In the genomic region with DNA sequence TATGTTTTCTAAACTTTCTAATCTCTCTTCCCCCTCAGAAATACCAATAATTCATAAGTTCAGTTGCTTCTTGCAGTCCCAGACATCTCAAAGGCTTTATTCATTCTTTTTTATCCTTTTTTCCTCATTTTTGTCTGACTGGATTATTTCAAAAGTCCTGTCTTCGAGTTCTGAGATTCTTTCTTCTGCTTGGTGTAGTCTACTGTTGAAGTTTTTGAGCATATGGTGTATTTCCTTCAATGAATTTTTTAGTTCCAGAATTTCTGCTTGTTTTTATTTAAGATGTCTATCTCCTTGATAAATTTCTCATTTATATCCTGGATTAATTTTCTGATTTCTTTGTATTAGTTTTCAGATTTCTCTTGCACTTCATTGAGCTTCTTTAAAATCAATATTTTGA, we compare ENCODE assay signal across 21 cellular contexts. TPM values are rescaled to one million over a fixed set of nuclear protein-coding genes. Genes with fewer than 3 reads are reported as not detected.
DNase-seq lines count a peak whose midpoint lies in the region; ATAC-seq and TF ChIP-seq lines count a peak whose summit lies in the region.
"Had no signal": no experiment of that assay in that cellular context is flagged by ENCODE, and none has a peak within 500 bp of the region (broad histone marks: within the 10 kb centered on the region; RNA-seq: fewer than 3 reads in every experiment).

No MANE protein-coding gene starts in this region.

- H3K36me3 Mint-ChIP-seq in activated T-cell treated with anti-CD3 and anti-CD28 coated beads, Interleukin-2, amount 50 U/mL, for 72 hours (ENCODE audit: insufficient read depth in 2 of 2), result peaks cover 42 to 76% of the 10 kb centered on the region in 2 donors
- H3K36me3 Mint-ChIP-seq in memory B cell (peaks cover 48% of the 10 kb centered on the region), chondrocyte (ENCODE audit: low read depth) (peaks cover 23% of the 10 kb centered on the region)

- intact Hi-C loops in OCI-LY7 (cut with micrococcal nuclease; ENCODE audit: unreplicated experiment), result no loop called here
- intact Hi-C loops in head of caudate nucleus (cut with DNase I), result no loop called here

- no peak overlapping the region for H2AFZ ChIP-seq in OCI-LY7 (ENCODE audit: low read length)
- H2AFZ ChIP-seq: GM23248 had no signal

- no peak for DNase-seq in activated T-cell treated with anti-CD3 and anti-CD28 coated beads, Interleukin-2, amount 50 U/mL, for 72 hours
- no peak for DNase-seq in activated T-cell treated with anti-CD3 and anti-CD28 coated beads, Interleukin-2, amount 50 U/mL, for 1 hour
- peak; percentile 22 for DNase-seq in OCI-LY7 (ENCODE audit: low spot score)
- no peak for DNase-seq in memory B cell (ENCODE audit: low spot score in 2 of 2)
- DNase-seq in head of caudate nucleus, result no peak
- no peak for DNase-seq in chondrocyte (ENCODE audit: low spot score)
- DNase-seq in stimulated activated CD4-positive, alpha-beta T cell treated with anti-CD3 and anti-CD28 coated beads, Interleukin-1b, Interleukin-23, amount 100 ng/mL, for 48 hours, result no peak
- DNase-seq: AML-193; Caco-2; CD4-positive, alpha-beta T cell; DMS153; DMS79; GF-D8; GM23248; HFFc6; IMR-90 had no signal

- no peak overlapping the region for H3K27ac ChIP-seq in OCI-LY7 (ENCODE audit: low read depth, low read length, poor library complexity, severe bottlenecking)
- H3K27ac ChIP-seq: 22Rv1, A549, C4-2B, GM23248, HL-60 had no signal

- no peaks in the 10 kb centered on the region for H3K27me3 Mint-ChIP-seq in activated T-cell treated with anti-CD3 and anti-CD28 coated beads, Interleukin-2, amount 50 U/mL, for 72 hours (ENCODE audit: low read depth)
- H3K27me3 Mint-ChIP-seq in memory B cell (no peaks in the 10 kb centered on the region), chondrocyte (ENCODE audit: low read depth) (no peaks in the 10 kb centered on the region)
- H3K27me3 Mint-ChIP-seq: CD4-positive, alpha-beta T cell had no signal

- CTCF ChIA-PET in OCI-LY7 (lab: Charles Lee; ENCODE audit: unreplicated experiment), result no interaction called here

- H3K4me2 ChIP-seq in OCI-LY7 (ENCODE audit: low read length), result no peak overlapping the region
- H3K4me2 ChIP-seq: A549 had no signal

- H3K4me1 ChIP-seq in OCI-LY7 (ENCODE audit: insufficient read depth, low read length, poor library complexity, severe bottlenecking), result peaks cover 20% of the 10 kb centered on the region
- H3K4me1 ChIP-seq: HAP-1 had no signal

- H3K27ac Mint-ChIP-seq in activated T-cell treated with anti-CD3 and anti-CD28 coated beads, Interleukin-2, amount 50 U/mL, for 72 hours, result peak overlapping the region; percentile 50
- H3K27ac Mint-ChIP-seq in memory B cell (peak overlapping the region; percentile 42), chondrocyte (ENCODE audit: unreplicated experiment) (no peak overlapping the region)
- H3K27ac Mint-ChIP-seq: CD4-positive, alpha-beta T cell; HFFc6 had no signal

- peaks cover 76% of the 10 kb centered on the region for H3K4me1 Mint-ChIP-seq in activated T-cell treated with anti-CD3 and anti-CD28 coated beads, Interleukin-2, amount 50 U/mL, for 72 hours (ENCODE audit: low read depth)
- peaks cover 52% of the 10 kb centered on the region for H3K4me1 Mint-ChIP-seq in memory B cell
- H3K4me1 Mint-ChIP-seq in chondrocyte (ENCODE audit: low read depth), result peaks cover 20% of the 10 kb centered on the region

- peaks cover 40% of the 10 kb centered on the region for H3K9me3 ChIP-seq in OCI-LY7 (ENCODE audit: low read length)
- H3K9me3 ChIP-seq: HAP-1 had no signal

- H3K9me3 Mint-ChIP-seq in activated T-cell treated with anti-CD3 and anti-CD28 coated beads, Interleukin-2, amount 50 U/mL, for 72 hours, result peaks cover 23 to 34% of the 10 kb centered on the region in 2 donors
- H3K9me3 Mint-ChIP-seq in memory B cell (peaks cover 19% of the 10 kb centered on the region), chondrocyte (ENCODE audit: low read depth) (peaks cover 42% of the 10 kb centered on the region)

- TF ChIP-seq CTCF in OCI-LY7 (conservative IDR thresholded peaks at IDR 0.05; ENCODE audit: low read length) (no peak), chondrocyte (IDR thresholded peaks at IDR 0.05) (no peak)

- no peak for ATAC-seq in activated T-cell treated with anti-CD3 and anti-CD28 coated beads, Interleukin-2, amount 50 U/mL, for 72 hours (replicated peaks in 1 of 2)
- ATAC-seq in memory B cell (ENCODE audit: low read depth), result no peak
- ATAC-seq: A549 had no signal

- no peaks in the 10 kb centered on the region for H3K79me2 ChIP-seq in OCI-LY7 (ENCODE audit: insufficient read depth, low read depth, low read length)

- no peak overlapping the region for H3K4me3 ChIP-seq in OCI-LY7 (ENCODE audit: low read depth, low read length, poor library complexity, severe bottlenecking)
- H3K4me3 ChIP-seq: A549, GM23248, HAP-1 had no signal

- no peak overlapping the region for H3K4me3 Mint-ChIP-seq in activated T-cell treated with anti-CD3 and anti-CD28 coated beads, Interleukin-2, amount 50 U/mL, for 72 hours
- H3K4me3 Mint-ChIP-seq in memory B cell, result no peak overlapping the region
- no peak overlapping the region for H3K4me3 Mint-ChIP-seq in chondrocyte (ENCODE audit: unreplicated experiment)
- H3K4me3 Mint-ChIP-seq: CD4-positive, alpha-beta T cell; HFFc6 had no signal

- POLR2A ChIA-PET in OCI-LY7 (lab: Charles Lee), result no interaction called here

- H4K20me1 ChIP-seq in OCI-LY7 (ENCODE audit: insufficient read depth, low read length), result no peaks in the 10 kb centered on the region

- no peaks in the 10 kb centered on the region for H3K9me2 ChIP-seq in OCI-LY7 (ENCODE audit: insufficient read depth, low read length)

- BruUV-seq in OCI-LY7 (replicated peaks; lab: Mats Ljungman, UMichigan), result no TSS peak

- peaks cover 27% of the 10 kb centered on the region for H3K36me3 ChIP-seq in OCI-LY7 (ENCODE audit: insufficient read depth, low read length)
- H3K36me3 ChIP-seq: HAP-1 had no signal

RNA-seq across cellular contexts. Expression of a gene that starts 8.4 kb away (rescaled TPM):
- 10 to 100 TPM; 26.4 to 37.0 TPM for total RNA-seq in activated T-cell treated with anti-CD3 and anti-CD28 coated beads, Interleukin-2, amount 50 U/mL, for 72 hours
- 0.41 TPM in 1 of 2 replicates, not detected in the other for total RNA-seq in OCI-LY7 (2014; rRNA removed; shearing (Covaris generic))
- total RNA-seq in OCI-LY7 (2022), result 1.6 and 1.7 TPM in 2 replicates
- not detected in 3 replicates for total RNA-seq in chondrocyte

RNA-seq across cellular contexts. Expression of a gene that starts 14.2 kb away (rescaled TPM):
- 10 to 100 TPM; 33.4 to 44.5 TPM for total RNA-seq in activated T-cell treated with anti-CD3 and anti-CD28 coated beads, Interleukin-2, amount 50 U/mL, for 72 hours
- 64.0 and 69.4 TPM in 2 replicates for total RNA-seq in OCI-LY7 (2014; rRNA removed; shearing (Covaris generic))
- 81.9 and 85.0 TPM in 2 replicates for total RNA-seq in OCI-LY7 (2022)
- 26.4 to 33.7 TPM (median 30.2 TPM) in 3 replicates for total RNA-seq in chondrocyte

RNA-seq across cellular contexts. Expression of a gene that starts 55.0 kb away (rescaled TPM):
- 10 to 100 TPM; 21.5 to 27.1 TPM for total RNA-seq in activated T-cell treated with anti-CD3 and anti-CD28 coated beads, Interleukin-2, amount 50 U/mL, for 72 hours
- 12.5 and 13.6 TPM in 2 replicates for total RNA-seq in OCI-LY7 (2014; rRNA removed; shearing (Covaris generic))
- 17.1 and 24.7 TPM in 2 replicates for total RNA-seq in OCI-LY7 (2022)
- 9.5 to 16.1 TPM (median 10.6 TPM) in 3 replicates for total RNA-seq in chondrocyte

Comparison
In these comparisons a context has a peak if more than half of its experiments do, and no peak if none do; other contexts are left out.
1. RNA of a gene that starts 8.4 kb away (total RNA-seq): 26.4 to 37.0 TPM in activated T-cell treated with anti-CD3 and anti-CD28 coated beads, Interleukin-2, amount 50 U/mL, for 72 hours; 0.41 to 1.7 TPM in OCI-LY7 and not detected in chondrocyte; every median in the first group is over 10 times any median in the second.